ENCODE assay signal across 19 cellular contexts in genomic region chr6:165665384-165665672, GRCh38. TPM values are rescaled to one million over a fixed set of nuclear protein-coding genes. Genes with fewer than 3 reads are reported as not detected.
"Had no signal": no experiment of that assay in that cellular context is flagged by ENCODE, and none has a peak within 500 bp of the region (broad histone marks: within the 10 kb centered on the region; RNA-seq: fewer than 3 reads in every experiment).

No MANE protein-coding gene starts in this region.

- H3K36me3 Mint-ChIP-seq: activated naive CD4-positive, alpha-beta T cell treated with anti-CD3 and anti-CD28 coated beads, Interleukin-2, amount 50 U/mL, for 24 hours had no signal

- H3K4me1 ChIP-seq: prostate gland had no signal

- FAIRE-seq: TTC549 had no signal

- ATAC-seq: body of pancreas; effector memory CD8-positive, alpha-beta T cell; right lobe of liver; SK-N-SH treated with all-trans-retinoic acid at 6 μM for 48 hours; stimulated activated naive CD8-positive, alpha-beta T cell treated with anti-CD3 and anti-CD28 coated beads, Interleukin-15, Interleukin-2, amounts not matched to agents 100 U/mL and 50 U/mL, for 24 hours; T-helper 17 cell had no signal

- H3K4me1 Mint-ChIP-seq: central memory CD8-positive, alpha-beta T cell had no signal

- H3K4me3 ChIP-seq: body of pancreas, right lobe of liver, suprapubic skin, upper lobe of left lung had no signal

- DNase-seq: activated CD4-positive, alpha-beta T cell treated with anti-CD3 and anti-CD28 coated beads, Interleukin-2, amount 50 U/mL, for 1 hour; body of pancreas; effector memory CD8-positive, alpha-beta T cell; islet precursor cell; right lobe of liver; stimulated activated CD4-positive, alpha-beta T cell treated with anti-CD3 and anti-CD28 coated beads, Interleukin-2, amount 100 ng/mL, for 48 hours; stimulated activated naive CD8-positive, alpha-beta T cell treated with anti-CD3 and anti-CD28 coated beads, Interleukin-15, Interleukin-2, amounts not matched to agents 100 U/mL and 50 U/mL, for 24 hours; T-helper 17 cell; upper lobe of left lung had no signal

- H3K27ac Mint-ChIP-seq: activated naive CD4-positive, alpha-beta T cell treated with anti-CD3 and anti-CD28 coated beads, Interleukin-2, amount 50 U/mL, for 24 hours; activated T-helper 2 cell treated with anti-CD3 and anti-CD28 coated beads, Interferon-gamma antibody, Interleukin-2, Interleukin-4, amounts not matched to agents 10 μg/mL and 5 μg/mL and 100 μg/mL, durations not matched to agents 14 hours and 24 hours and 36 hours; dendritic cell treated with granulocyte-macrophage colony-stimulating factor and Interleukin-4, amounts not matched to agents 40 ng/mL and 50 ng/mL, for 4 days; effector memory CD8-positive, alpha-beta T cell; T-helper 17 cell had no signal

- H3K9me3 ChIP-seq: body of pancreas, neutrophil, prostate gland, right lobe of liver, suprapubic skin, upper lobe of left lung had no signal

- H3K36me3 ChIP-seq: neutrophil, prostate gland, right lobe of liver, suprapubic skin, upper lobe of left lung had no signal

- H3K9me3 Mint-ChIP-seq: activated naive CD4-positive, alpha-beta T cell treated with anti-CD3 and anti-CD28 coated beads, Interleukin-2, amount 50 U/mL, for 24 hours; activated T-helper 2 cell treated with anti-CD3 and anti-CD28 coated beads, Interferon-gamma antibody, Interleukin-2, Interleukin-4, amounts not matched to agents 10 μg/mL and 5 μg/mL and 100 μg/mL, durations not matched to agents 14 hours and 24 hours and 36 hours; central memory CD8-positive, alpha-beta T cell; dendritic cell treated with granulocyte-macrophage colony-stimulating factor and Interleukin-4, amounts not matched to agents 40 ng/mL and 50 ng/mL, for 4 days had no signal

- H3K4me3 Mint-ChIP-seq: activated naive CD4-positive, alpha-beta T cell treated with anti-CD3 and anti-CD28 coated beads, Interleukin-2, amount 50 U/mL, for 24 hours; central memory CD8-positive, alpha-beta T cell; dendritic cell treated with granulocyte-macrophage colony-stimulating factor and Interleukin-4, amounts not matched to agents 40 ng/mL and 50 ng/mL, for 4 days; effector memory CD8-positive, alpha-beta T cell; T-helper 17 cell had no signal

- H3K27ac ChIP-seq: body of pancreas, neutrophil, prostate gland, right lobe of liver, suprapubic skin, upper lobe of left lung had no signal

RNA-seq across cellular contexts. Expression of gene PDE10A, which starts 2.3 kb away (rescaled TPM):
- total RNA-seq: activated CD8-positive, alpha-beta memory T cell treated with anti-CD3 and anti-CD28 coated beads for 36 hours; activated T-helper 2 cell treated with anti-CD3 and anti-CD28 coated beads, Interferon-gamma antibody, Interleukin-2, Interleukin-4, amounts not matched to agents 10 μg/mL and 5 μg/mL and 100 μg/mL, durations not matched to agents 14 hours and 24 hours and 36 hours had no signal
